Comparison of ENCODE assay signal across 11 cellular contexts in the genomic region with DNA sequence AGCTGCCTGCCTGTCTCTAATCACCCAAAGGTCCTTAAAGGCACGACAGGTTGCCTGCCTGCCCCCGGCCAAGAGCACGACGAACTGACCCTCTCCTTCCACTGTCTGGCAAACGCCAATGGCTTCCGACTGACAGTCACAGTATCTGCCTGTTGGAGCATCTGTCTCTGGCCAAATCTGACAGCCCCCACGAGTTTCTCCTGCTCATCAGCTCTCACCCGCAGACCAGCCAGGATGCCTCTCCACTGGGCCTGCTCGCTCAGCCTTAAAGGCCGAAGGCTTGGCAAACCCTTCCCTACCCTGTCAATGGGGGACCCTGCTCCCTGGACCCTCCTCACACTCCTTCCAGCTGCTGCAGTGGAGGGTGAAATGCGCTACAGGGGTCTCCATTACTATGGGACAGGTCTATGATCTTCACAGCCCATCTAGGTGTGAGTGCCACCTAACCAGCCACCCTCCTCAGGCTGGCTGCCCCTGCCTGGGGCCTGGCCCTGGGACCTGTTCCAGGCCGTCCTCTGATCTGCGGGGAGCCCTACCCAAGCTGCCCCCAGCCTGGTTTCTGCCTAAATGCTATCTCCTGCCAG. TPM values are rescaled to one million over a fixed set of nuclear protein-coding genes. Genes with fewer than 3 reads are reported as not detected.
DNase-seq lines count a peak whose midpoint lies in the region; ATAC-seq and TF ChIP-seq lines count a peak whose summit lies in the region.
"Had no signal": no experiment of that assay in that cellular context is flagged by ENCODE, and none has a peak within 500 bp of the region (broad histone marks: within the 10 kb centered on the region; RNA-seq: fewer than 3 reads in every experiment).

No MANE protein-coding gene starts in this region.

- no peaks in the 10 kb centered on the region for H3K27me3 ChIP-seq in NT2/D1 (ENCODE audit: insufficient read depth, insufficient read length)
- H3K27me3 ChIP-seq in duodenal mucosa (ENCODE audit: control insufficient read depth in 1 of 2, insufficient read depth in 2 of 2, low read length in 2 of 2), result no peaks in the 10 kb centered on the region
- H3K27me3 ChIP-seq in MM.1S (replicated peaks; ENCODE audit: insufficient read depth, low read length), result no peaks in the 10 kb centered on the region

- no peak for DNase-seq in NT2/D1 (ENCODE audit: low read depth, low spot score)
- DNase-seq in progenitor cell of endocrine pancreas (ENCODE audit: low spot score, unreplicated experiment), result no peak
- no peak for DNase-seq in MM.1S
- DNase-seq in stimulated activated CD4-positive, alpha-beta T cell treated with anti-CD3 and anti-CD28 coated beads, Interleukin-1b, Interleukin-23, amount 100 ng/mL, for 48 hours, result no peak
- no peak for DNase-seq in left ventricle myocardium superior
- DNase-seq: activated gamma-delta T cell treated with Interleukin-2 at 50 U/mL for 16 hours, occipital lobe had no signal

- H3F3A ChIP-seq in MM.1S (ENCODE audit: insufficient read depth, low read length), result peaks cover 33% of the 10 kb centered on the region

- no peak overlapping the region for H2AFZ ChIP-seq in MM.1S (ENCODE audit: low read length)

- peak overlapping the region; percentile 90 for H3K27ac Mint-ChIP-seq in progenitor cell of endocrine pancreas

- peaks cover 29% of the 10 kb centered on the region for H3K79me2 ChIP-seq in MM.1S (ENCODE audit: low read length)

- H3K9me2 ChIP-seq in MM.1S (replicated peaks; ENCODE audit: insufficient read depth, low read length), result no peaks in the 10 kb centered on the region

- H3K9ac ChIP-seq in ES-I3 (ENCODE audit: low read depth, low read length) (peak overlapping the region; percentile 53), NT2/D1 (ENCODE audit: insufficient read length, low read depth) (peak overlapping the region; percentile 42), duodenal mucosa (ENCODE audit: low read depth in 1 of 2, low read length in 2 of 2) (peak overlapping the region; percentile 91 to 92), MM.1S (ENCODE audit: low read length) (no peak overlapping the region)

- no peak for TF ChIP-seq CTCF in progenitor cell of endocrine pancreas (IDR thresholded peaks at IDR 0.05; ENCODE audit: unreplicated experiment)
- TF ChIP-seq CTCF in MM.1S (IDR thresholded peaks at IDR 0.05; ENCODE audit: low read length), result no peak

- ATAC-seq in HG02678 (IDR thresholded peaks at IDR 0.05; ENCODE audit: unreplicated experiment) (no peak), left ventricle myocardium superior (no peak)

- peaks cover 28% of the 10 kb centered on the region for H4K20me1 ChIP-seq in MM.1S (ENCODE audit: insufficient read depth, low read length)

- H3K9me3 Mint-ChIP-seq in progenitor cell of endocrine pancreas (ENCODE audit: low read depth), result no peaks in the 10 kb centered on the region

- H3K4me2 ChIP-seq in MM.1S (ENCODE audit: low read depth, low read length), result no peak overlapping the region

- H3K36me3 ChIP-seq in ES-I3 (ENCODE audit: insufficient read depth, low read length), result peaks cover 16% of the 10 kb centered on the region
- H3K36me3 ChIP-seq in NT2/D1 (ENCODE audit: insufficient read depth, insufficient read length, low read length), result peaks cover 64% of the 10 kb centered on the region
- H3K36me3 ChIP-seq in duodenal mucosa (ENCODE audit: control insufficient read depth in 1 of 2, insufficient read depth in 2 of 2, low read length in 2 of 2), result peaks cover 24 to 42% of the 10 kb centered on the region in 2 donors
- H3K36me3 ChIP-seq in MM.1S (replicated peaks; ENCODE audit: insufficient read depth, low read length), result peaks cover 19% of the 10 kb centered on the region

- H3K4me1 Mint-ChIP-seq in progenitor cell of endocrine pancreas (ENCODE audit: low read depth), result peaks cover 28% of the 10 kb centered on the region

- no peaks in the 10 kb centered on the region for H3K9me3 ChIP-seq in ES-I3 (ENCODE audit: control insufficient read depth, insufficient read depth, low read length)
- H3K9me3 ChIP-seq in NT2/D1 (ENCODE audit: insufficient read depth, low read length), result no peaks in the 10 kb centered on the region
- H3K9me3 ChIP-seq in duodenal mucosa (ENCODE audit: control insufficient read depth in 1 of 2, low read length in 2 of 2), result no peaks in the 10 kb centered on the region
- no peaks in the 10 kb centered on the region for H3K9me3 ChIP-seq in MM.1S (replicated peaks; ENCODE audit: insufficient read depth, low read length)

- peaks cover 10% of the 10 kb centered on the region for H3K36me3 Mint-ChIP-seq in progenitor cell of endocrine pancreas (ENCODE audit: insufficient read depth)

- H3K27me3 Mint-ChIP-seq in progenitor cell of endocrine pancreas, result no peaks in the 10 kb centered on the region

- H3K4me1 ChIP-seq in ES-I3 (ENCODE audit: insufficient read depth, low read length) (peaks cover 23% of the 10 kb centered on the region), NT2/D1 (ENCODE audit: insufficient read depth, insufficient read length) (peaks cover 23% of the 10 kb centered on the region), duodenal mucosa (ENCODE audit: control insufficient read depth in 1 of 2, insufficient read depth in 2 of 2, low read length in 2 of 2) (peaks cover 32 to 52% of the 10 kb centered on the region in 2 donors), MM.1S (ENCODE audit: low read length) (peaks cover 9% of the 10 kb centered on the region; the same call in 1 of the 2 replicates)

- intact Hi-C loops in left ventricle myocardium superior (cut with micrococcal nuclease), result no loop called here

- peak overlapping the region; percentile 92 for H3K27ac ChIP-seq in duodenal mucosa (ENCODE audit: low read depth, low read length)
- H3K27ac ChIP-seq in MM.1S (ENCODE audit: low read length), result no peak overlapping the region

- no peak overlapping the region for H3K4me3 Mint-ChIP-seq in progenitor cell of endocrine pancreas (ENCODE audit: low read depth)

- H3K4me3 ChIP-seq in NT2/D1 (ENCODE audit: insufficient read length, low read depth) (no peak overlapping the region), duodenal mucosa (ENCODE audit: low read depth in 1 of 2, low read length in 2 of 2) (peak overlapping the region; percentile 75 to 76), MM.1S (ENCODE audit: low read length) (no peak overlapping the region)

RNA-seq across cellular contexts. Expression of gene FAM83E, which starts 0.9 kb away (rescaled TPM):
- total RNA-seq in progenitor cell of endocrine pancreas (3.8 and 4.3 TPM in 2 replicates), left ventricle myocardium superior (not detected)

RNA-seq across cellular contexts. Expression of gene RPL18, which starts 5.0 kb away (rescaled TPM):
- total RNA-seq in progenitor cell of endocrine pancreas, result 1,379 and 1,392 TPM in 2 replicates
- total RNA-seq in left ventricle myocardium superior, result 554 TPM

RNA-seq across cellular contexts. Expression of gene SPHK2, which starts 5.4 kb away (rescaled TPM):
- total RNA-seq in progenitor cell of endocrine pancreas, result 137 and 138 TPM in 2 replicates
- 7.2 TPM for total RNA-seq in left ventricle myocardium superior

RNA-seq across cellular contexts. Expression of gene SPACA4, which starts 7.4 kb away (rescaled TPM):
- total RNA-seq in progenitor cell of endocrine pancreas (not detected in 2 replicates), left ventricle myocardium superior (not detected)
- total RNA-seq: M059J, occipital lobe had no signal

RNA-seq across cellular contexts. Expression of gene DBP, which starts 23.2 kb away (rescaled TPM):
- total RNA-seq in progenitor cell of endocrine pancreas (5.1 and 5.3 TPM in 2 replicates), left ventricle myocardium superior (22.8 TPM)

Comparison
In these comparisons a context has a peak if more than half of its experiments do, and no peak if none do; other contexts are left out.
1. H3K4me3 ChIP-seq: peak in duodenal mucosa (2 of 2); none in NT2/D1 (single experiment) and MM.1S (single experiment).
2. RNA of gene SPHK2, which starts 5.4 kb away (total RNA-seq): 137 to 138 TPM in progenitor cell of endocrine pancreas; 7.2 TPM in left ventricle myocardium superior (single experiment); every median in the first group is over 10 times any median in the second.